In the genomic region with DNA sequence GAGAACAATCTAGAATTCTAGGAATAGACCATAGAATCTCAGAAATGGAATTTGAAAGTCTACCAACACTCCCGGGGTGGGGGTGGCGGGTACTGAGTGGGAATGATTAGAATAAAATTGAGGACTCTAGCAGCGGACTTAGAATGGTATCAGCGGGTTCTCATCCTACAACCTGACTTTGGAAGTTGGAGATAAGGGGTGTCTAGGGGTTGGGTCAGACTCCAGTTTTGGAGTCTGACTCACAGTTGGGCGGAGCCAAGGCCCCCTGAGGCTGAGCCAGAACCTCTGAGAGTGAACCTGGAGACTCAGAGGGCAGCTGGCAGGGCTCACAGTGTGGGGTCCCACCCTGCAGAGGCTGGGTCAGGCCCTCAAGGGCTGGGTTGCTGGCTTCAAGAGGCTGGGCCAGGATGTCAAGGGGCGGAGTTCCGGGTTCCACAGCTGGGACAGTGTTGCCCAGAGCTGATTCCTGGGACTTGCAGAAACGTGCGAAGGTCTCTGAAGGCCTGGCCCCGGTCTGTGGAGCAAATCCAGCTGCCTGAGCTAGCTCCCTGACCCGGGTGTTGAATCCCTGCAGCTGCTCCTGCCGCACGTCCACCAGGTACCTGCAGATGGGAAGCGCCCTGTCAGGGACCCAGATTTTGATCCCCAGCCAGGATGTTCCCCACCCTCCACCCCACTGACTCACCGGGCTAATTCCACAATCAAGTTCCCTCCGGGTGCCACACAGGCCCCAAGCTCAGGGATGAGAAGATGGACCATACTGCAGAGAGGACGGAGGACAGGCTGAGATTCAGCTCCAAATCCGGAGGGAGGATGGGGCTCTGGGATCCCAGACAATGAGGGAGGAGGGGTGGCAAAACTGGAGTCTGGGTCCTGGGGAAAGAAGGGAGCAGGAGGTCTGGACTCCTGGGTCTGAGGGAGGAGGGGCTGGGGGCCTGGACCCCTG, we compare ENCODE assay signal across 1 cellular context.
TF ChIP-seq lines count a peak whose summit lies in the region.

No MANE protein-coding gene starts in this region.

TF ChIP-seq in HEK293, 187 proteins besides CTCF, POLR2A, EP300 and RAD21 (continued from another document and continues in another):
- TF ChIP-seq, protein P1, sequence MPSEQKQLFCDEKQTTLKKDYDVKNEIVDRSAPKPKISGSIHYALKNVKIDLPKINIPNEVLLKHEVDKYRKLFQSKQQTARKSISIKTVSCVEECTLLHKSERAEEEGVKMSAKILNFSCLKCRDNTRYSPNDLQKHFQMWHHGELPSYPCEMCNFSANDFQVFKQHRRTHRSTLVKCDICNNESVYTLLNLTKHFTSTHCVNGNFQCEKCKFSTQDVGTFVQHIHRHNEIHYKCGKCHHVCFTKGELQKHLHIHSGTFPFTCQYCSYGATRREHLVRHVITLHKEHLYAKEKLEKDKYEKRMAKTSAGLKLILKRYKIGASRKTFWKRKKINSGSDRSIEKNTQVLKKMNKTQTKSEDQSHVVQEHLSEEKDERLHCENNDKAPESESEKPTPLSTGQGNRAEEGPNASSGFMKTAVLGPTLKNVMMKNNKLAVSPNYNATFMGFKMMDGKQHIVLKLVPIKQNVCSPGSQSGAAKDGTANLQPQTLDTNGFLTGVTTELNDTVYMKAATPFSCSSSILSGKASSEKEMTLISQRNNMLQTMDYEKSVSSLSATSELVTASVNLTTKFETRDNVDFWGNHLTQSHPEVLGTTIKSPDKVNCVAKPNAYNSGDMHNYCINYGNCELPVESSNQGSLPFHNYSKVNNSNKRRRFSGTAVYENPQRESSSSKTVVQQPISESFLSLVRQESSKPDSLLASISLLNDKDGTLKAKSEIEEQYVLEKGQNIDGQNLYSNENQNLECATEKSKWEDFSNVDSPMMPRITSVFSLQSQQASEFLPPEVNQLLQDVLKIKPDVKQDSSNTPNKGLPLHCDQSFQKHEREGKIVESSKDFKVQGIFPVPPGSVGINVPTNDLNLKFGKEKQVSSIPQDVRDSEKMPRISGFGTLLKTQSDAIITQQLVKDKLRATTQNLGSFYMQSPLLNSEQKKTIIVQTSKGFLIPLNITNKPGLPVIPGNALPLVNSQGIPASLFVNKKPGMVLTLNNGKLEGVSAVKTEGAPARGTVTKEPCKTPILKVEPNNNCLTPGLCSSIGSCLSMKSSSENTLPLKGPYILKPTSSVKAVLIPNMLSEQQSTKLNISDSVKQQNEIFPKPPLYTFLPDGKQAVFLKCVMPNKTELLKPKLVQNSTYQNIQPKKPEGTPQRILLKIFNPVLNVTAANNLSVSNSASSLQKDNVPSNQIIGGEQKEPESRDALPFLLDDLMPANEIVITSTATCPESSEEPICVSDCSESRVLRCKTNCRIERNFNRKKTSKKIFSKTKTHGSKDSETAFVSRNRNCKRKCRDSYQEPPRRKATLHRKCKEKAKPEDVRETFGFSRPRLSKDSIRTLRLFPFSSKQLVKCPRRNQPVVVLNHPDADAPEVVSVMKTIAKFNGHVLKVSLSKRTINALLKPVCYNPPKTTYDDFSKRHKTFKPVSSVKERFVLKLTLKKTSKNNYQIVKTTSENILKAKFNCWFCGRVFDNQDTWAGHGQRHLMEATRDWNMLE (tag by site-specific recombination; conservative IDR thresholded peaks at IDR 0.05; ENCODE audit: low read depth) = no peak
- TF ChIP-seq ZNF23 (tag by site-specific recombination; IDR thresholded peaks at IDR 0.05; ENCODE audit: borderline replicate concordance) (no peak), ZNF48 (tag by site-specific recombination; IDR thresholded peaks at IDR 0.05) (no peak), SALL2 (tag by site-specific recombination; IDR thresholded peaks at IDR 0.05; ENCODE audit: borderline replicate concordance) (no peak), ZFP37 (tag by site-specific recombination; IDR thresholded peaks at IDR 0.05) (no peak), ZSCAN30 (tag by site-specific recombination; IDR thresholded peaks at IDR 0.05) (no peak), ZNF561 (tag by site-specific recombination; IDR thresholded peaks at IDR 0.05; ENCODE audit: borderline replicate concordance) (no peak), YY2 (tag by site-specific recombination; IDR thresholded peaks at IDR 0.05) (no peak), ZNF37A (tag by site-specific recombination; IDR thresholded peaks at IDR 0.05) (no peak), GLI2 (tag by site-specific recombination; IDR thresholded peaks at IDR 0.05; ENCODE audit: borderline replicate concordance, low read depth) (no peak), YY1 (tag by site-specific recombination; IDR thresholded peaks at IDR 0.05) (no peak), ZNF157 (tag by site-specific recombination; IDR thresholded peaks at IDR 0.05) (no peak), ZEB2 (tag by site-specific recombination; IDR thresholded peaks at IDR 0.05) (peak; percentile 58), ZBTB21 (tag by site-specific recombination; IDR thresholded peaks at IDR 0.05) (0 out of 2 replicates have a peak, but pooled peaks have one; percentile 20), ZBTB48 (tag by site-specific recombination; IDR thresholded peaks at IDR 0.05) (peak; percentile 24; the same call in 1 of the 2 replicates), ZNF707 (tag by site-specific recombination; IDR thresholded peaks at IDR 0.05) (no peak), WT1 (tag by site-specific recombination; IDR thresholded peaks at IDR 0.05) (no peak), ZNF16 (tag by site-specific recombination; IDR thresholded peaks at IDR 0.05; ENCODE audit: low read depth) (no peak), ZBTB20 (tag by site-specific recombination; IDR thresholded peaks at IDR 0.05) (peak; percentile 76), ZNF184 (tag by site-specific recombination; IDR thresholded peaks at IDR 0.05) (0 out of 2 replicates have a peak, but pooled peaks have one; percentile 45), ZNF571 (tag by site-specific recombination; IDR thresholded peaks at IDR 0.05) (no peak), ZNF600 (tag by site-specific recombination; IDR thresholded peaks at IDR 0.05) (peak; percentile 60; the same call in 1 of the 2 replicates), OVOL3 (tag by site-specific recombination; IDR thresholded peaks at IDR 0.05) (no peak), ZSCAN23 (tag by site-specific recombination; IDR thresholded peaks at IDR 0.05) (no peak), GLIS2 (tag by site-specific recombination; IDR thresholded peaks at IDR 0.05) (peak; percentile 86), SP2 (tag by site-specific recombination; IDR thresholded peaks at IDR 0.05) (peak; percentile 81), ZNF658 (tag by site-specific recombination; IDR thresholded peaks at IDR 0.05) (no peak), SP7 (tag by site-specific recombination; IDR thresholded peaks at IDR 0.05) (peak; percentile 90), ZNF174 (tag by site-specific recombination; IDR thresholded peaks at IDR 0.05) (no peak), ZNF24 (tag by site-specific recombination; IDR thresholded peaks at IDR 0.05) (peak; percentile 45; the same call in 1 of the 2 replicates), ZNF701 (tag by site-specific recombination; IDR thresholded peaks at IDR 0.05) (no peak), ZNF423 (tag by site-specific recombination; IDR thresholded peaks at IDR 0.05) (no peak), ZIC2 (tag by site-specific recombination; IDR thresholded peaks at IDR 0.05) (peak; percentile 89), KLF16 (tag by site-specific recombination; IDR thresholded peaks at IDR 0.05) (no peak)
- TF ChIP-seq, protein P2, sequence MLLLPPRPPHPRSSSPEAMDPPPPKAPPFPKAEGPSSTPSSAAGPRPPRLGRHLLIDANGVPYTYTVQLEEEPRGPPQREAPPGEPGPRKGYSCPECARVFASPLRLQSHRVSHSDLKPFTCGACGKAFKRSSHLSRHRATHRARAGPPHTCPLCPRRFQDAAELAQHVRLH (tag by site-specific recombination; IDR thresholded peaks at IDR 0.05) = no peak
- TF ChIP-seq, protein P3, sequence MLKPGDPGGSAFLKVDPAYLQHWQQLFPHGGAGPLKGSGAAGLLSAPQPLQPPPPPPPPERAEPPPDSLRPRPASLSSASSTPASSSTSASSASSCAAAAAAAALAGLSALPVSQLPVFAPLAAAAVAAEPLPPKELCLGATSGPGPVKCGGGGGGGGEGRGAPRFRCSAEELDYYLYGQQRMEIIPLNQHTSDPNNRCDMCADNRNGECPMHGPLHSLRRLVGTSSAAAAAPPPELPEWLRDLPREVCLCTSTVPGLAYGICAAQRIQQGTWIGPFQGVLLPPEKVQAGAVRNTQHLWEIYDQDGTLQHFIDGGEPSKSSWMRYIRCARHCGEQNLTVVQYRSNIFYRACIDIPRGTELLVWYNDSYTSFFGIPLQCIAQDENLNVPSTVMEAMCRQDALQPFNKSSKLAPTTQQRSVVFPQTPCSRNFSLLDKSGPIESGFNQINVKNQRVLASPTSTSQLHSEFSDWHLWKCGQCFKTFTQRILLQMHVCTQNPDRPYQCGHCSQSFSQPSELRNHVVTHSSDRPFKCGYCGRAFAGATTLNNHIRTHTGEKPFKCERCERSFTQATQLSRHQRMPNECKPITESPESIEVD (tag by site-specific recombination; IDR thresholded peaks at IDR 0.05) = no peak
- TF ChIP-seq, protein P4, sequence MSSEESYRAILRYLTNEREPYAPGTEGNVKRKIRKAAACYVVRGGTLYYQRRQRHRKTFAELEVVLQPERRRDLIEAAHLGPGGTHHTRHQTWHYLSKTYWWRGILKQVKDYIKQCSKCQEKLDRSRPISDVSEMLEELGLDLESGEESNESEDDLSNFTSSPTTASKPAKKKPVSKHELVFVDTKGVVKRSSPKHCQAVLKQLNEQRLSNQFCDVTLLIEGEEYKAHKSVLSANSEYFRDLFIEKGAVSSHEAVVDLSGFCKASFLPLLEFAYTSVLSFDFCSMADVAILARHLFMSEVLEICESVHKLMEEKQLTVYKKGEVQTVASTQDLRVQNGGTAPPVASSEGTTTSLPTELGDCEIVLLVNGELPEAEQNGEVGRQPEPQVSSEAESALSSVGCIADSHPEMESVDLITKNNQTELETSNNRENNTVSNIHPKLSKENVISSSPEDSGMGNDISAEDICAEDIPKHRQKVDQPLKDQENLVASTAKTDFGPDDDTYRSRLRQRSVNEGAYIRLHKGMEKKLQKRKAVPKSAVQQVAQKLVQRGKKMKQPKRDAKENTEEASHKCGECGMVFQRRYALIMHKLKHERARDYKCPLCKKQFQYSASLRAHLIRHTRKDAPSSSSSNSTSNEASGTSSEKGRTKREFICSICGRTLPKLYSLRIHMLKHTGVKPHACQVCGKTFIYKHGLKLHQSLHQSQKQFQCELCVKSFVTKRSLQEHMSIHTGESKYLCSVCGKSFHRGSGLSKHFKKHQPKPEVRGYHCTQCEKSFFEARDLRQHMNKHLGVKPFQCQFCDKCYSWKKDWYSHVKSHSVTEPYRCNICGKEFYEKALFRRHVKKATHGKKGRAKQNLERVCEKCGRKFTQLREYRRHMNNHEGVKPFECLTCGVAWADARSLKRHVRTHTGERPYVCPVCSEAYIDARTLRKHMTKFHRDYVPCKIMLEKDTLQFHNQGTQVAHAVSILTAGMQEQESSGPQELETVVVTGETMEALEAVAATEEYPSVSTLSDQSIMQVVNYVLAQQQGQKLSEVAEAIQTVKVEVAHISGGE (tag by site-specific recombination; conservative IDR thresholded peaks at IDR 0.05; ENCODE audit: low read depth) = no peak
- TF ChIP-seq, protein P5, sequence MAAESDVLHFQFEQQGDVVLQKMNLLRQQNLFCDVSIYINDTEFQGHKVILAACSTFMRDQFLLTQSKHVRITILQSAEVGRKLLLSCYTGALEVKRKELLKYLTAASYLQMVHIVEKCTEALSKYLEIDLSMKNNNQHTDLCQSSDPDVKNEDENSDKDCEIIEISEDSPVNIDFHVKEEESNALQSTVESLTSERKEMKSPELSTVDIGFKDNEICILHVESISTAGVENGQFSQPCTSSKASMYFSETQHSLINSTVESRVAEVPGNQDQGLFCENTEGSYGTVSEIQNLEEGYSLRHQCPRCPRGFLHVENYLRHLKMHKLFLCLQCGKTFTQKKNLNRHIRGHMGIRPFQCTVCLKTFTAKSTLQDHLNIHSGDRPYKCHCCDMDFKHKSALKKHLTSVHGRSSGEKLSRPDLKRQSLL (tag by site-specific recombination; IDR thresholded peaks at IDR 0.05) = no peak
- TF ChIP-seq, protein P6, sequence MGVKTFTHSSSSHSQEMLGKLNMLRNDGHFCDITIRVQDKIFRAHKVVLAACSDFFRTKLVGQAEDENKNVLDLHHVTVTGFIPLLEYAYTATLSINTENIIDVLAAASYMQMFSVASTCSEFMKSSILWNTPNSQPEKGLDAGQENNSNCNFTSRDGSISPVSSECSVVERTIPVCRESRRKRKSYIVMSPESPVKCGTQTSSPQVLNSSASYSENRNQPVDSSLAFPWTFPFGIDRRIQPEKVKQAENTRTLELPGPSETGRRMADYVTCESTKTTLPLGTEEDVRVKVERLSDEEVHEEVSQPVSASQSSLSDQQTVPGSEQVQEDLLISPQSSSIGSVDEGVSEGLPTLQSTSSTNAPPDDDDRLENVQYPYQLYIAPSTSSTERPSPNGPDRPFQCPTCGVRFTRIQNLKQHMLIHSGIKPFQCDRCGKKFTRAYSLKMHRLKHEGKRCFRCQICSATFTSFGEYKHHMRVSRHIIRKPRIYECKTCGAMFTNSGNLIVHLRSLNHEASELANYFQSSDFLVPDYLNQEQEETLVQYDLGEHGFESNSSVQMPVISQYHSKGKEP (tag by site-specific recombination; IDR thresholded peaks at IDR 0.05) = no peak
- TF ChIP-seq, protein P7, sequence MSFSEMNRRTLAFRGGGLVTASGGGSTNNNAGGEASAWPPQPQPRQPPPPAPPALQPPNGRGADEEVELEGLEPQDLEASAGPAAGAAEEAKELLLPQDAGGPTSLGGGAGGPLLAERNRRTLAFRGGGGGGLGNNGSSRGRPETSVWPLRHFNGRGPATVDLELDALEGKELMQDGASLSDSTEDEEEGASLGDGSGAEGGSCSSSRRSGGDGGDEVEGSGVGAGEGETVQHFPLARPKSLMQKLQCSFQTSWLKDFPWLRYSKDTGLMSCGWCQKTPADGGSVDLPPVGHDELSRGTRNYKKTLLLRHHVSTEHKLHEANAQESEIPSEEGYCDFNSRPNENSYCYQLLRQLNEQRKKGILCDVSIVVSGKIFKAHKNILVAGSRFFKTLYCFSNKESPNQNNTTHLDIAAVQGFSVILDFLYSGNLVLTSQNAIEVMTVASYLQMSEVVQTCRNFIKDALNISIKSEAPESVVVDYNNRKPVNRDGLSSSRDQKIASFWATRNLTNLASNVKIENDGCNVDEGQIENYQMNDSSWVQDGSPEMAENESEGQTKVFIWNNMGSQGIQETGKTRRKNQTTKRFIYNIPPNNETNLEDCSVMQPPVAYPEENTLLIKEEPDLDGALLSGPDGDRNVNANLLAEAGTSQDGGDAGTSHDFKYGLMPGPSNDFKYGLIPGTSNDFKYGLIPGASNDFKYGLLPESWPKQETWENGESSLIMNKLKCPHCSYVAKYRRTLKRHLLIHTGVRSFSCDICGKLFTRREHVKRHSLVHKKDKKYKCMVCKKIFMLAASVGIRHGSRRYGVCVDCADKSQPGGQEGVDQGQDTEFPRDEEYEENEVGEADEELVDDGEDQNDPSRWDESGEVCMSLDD (tag by site-specific recombination; IDR thresholded peaks at IDR 0.05) = peak; percentile 64; the same call in 1 of the 2 replicates
